In genomic region chr14:100305446-100306255, GRCh38 we compare ENCODE assay signal across 8 cellular contexts. TPM values are rescaled to one million over a fixed set of nuclear protein-coding genes. Genes with fewer than 3 reads are reported as not detected.
DNase-seq lines count a peak whose midpoint lies in the region; ATAC-seq and TF ChIP-seq lines count a peak whose summit lies in the region.

No MANE protein-coding gene starts in this region.

- peak; percentile 20 for DNase-seq in ACHN
- peak; percentile 32 for DNase-seq in T follicular helper cell (ENCODE audit: low read depth)
- peak; percentile 40 for DNase-seq in stimulated activated CD8-positive, alpha-beta memory T cell treated with anti-CD3 and anti-CD28 coated beads, Interleukin-2, amount 100 ng/mL, for 48 hours (ENCODE audit: low read depth in 2 of 2)

- peak overlapping the region; percentile 93 to 98 (median 94) for H3K4me3 Mint-ChIP-seq in brain

- peaks cover 5% of the 10 kb centered on the region for H3K27me3 Mint-ChIP-seq in brain

- peaks cover 52% of the 10 kb centered on the region for H3K4me1 Mint-ChIP-seq in brain

- in situ Hi-C loops in ACHN (cut with HindIII; ENCODE audit: low pct_ligation_motif_present, low pct_unique_long_range_greater_than_20kb, low sequenced_read_pairs): no loop called here

- peaks cover 0 to 2% (median 0%) of the 10 kb centered on the region in 5 experiments for H3K9me3 Mint-ChIP-seq in brain

- peaks cover 12% of the 10 kb centered on the region for H3K36me3 Mint-ChIP-seq in brain

- no peaks in the 10 kb centered on the region for H3K27me3 ChIP-seq in layer of hippocampus (ENCODE audit: control insufficient read depth, insufficient read depth, low read length)

- no peak for TF ChIP-seq CTCF in brain (conservative IDR thresholded peaks at IDR 0.05)

- H3K27ac ChIP-seq in layer of hippocampus (ENCODE audit: low read depth, low read length): peak overlapping the region; percentile 55

- H3K27ac Mint-ChIP-seq in brain: peak overlapping the region; percentile 87 to 96 (median 92)

- ATAC-seq in GM19463 (IDR thresholded peaks at IDR 0.05; ENCODE audit: unreplicated experiment): peak; percentile 1
- no peak for ATAC-seq in HG02763 (IDR thresholded peaks at IDR 0.05; ENCODE audit: unreplicated experiment)
- no peak for ATAC-seq in GM21360 (IDR thresholded peaks at IDR 0.05; ENCODE audit: unreplicated experiment)

RNA-seq across cellular contexts. Expression of gene SLC25A29, which starts 0.6 kb away (rescaled TPM):
- 50.1 TPM for polyA plus RNA-seq in brain (ENCODE audit: insufficient read depth, low read depth, low replicate concordance)

RNA-seq across cellular contexts. Expression of gene SLC25A47, which starts 17.5 kb away (rescaled TPM):
- 0.27 TPM for polyA plus RNA-seq in brain (ENCODE audit: insufficient read depth, low read depth, low replicate concordance)
